11 cellular contexts compared by ENCODE assay signal in genomic region chr6:18501313-18502013, GRCh38.
DNase-seq lines count a peak whose midpoint lies in the region; TF ChIP-seq lines count a peak whose summit lies in the region.
"Had no signal": no experiment of that assay in that cellular context is flagged by ENCODE, and none has a peak within 500 bp of the region (broad histone marks: within the 10 kb centered on the region; RNA-seq: fewer than 3 reads in every experiment).

No MANE protein-coding gene starts in this region.

- H3K27ac ChIP-seq in GM23248: no peak overlapping the region
- H3K27ac ChIP-seq in ascending aorta: no peak overlapping the region
- H3K27ac ChIP-seq: SK-N-MC had no signal

- H3K4me3 ChIP-seq in GM23248: no peak overlapping the region
- H3K4me3 ChIP-seq in ascending aorta: no peak overlapping the region
- H3K4me3 ChIP-seq: SK-N-MC had no signal

- WGBS in GM23248 (ENCODE audit: low coverage in 1 of 2, low lambda C conversion rate in 2 of 2, missing lambda C conversion rate in 2 of 2), 2 experiments: 83 to 84% methylated on average over 10 of the region's 10 CpGs

- no peak overlapping the region for H3K9ac ChIP-seq in GM23248

- peak; percentile 70 for DNase-seq in GM23248
- peak; percentile 44 to 73 for DNase-seq in ascending aorta (ENCODE audit: low spot score in 2 of 2)
- DNase-seq in hippocampal formation (lab: John Stamatoyannopoulos, UW): peak; percentile 12 to 14
- no peak for DNase-seq in occipital lobe (lab: John Stamatoyannopoulos, UW)
- DNase-seq in superior temporal gyrus (ENCODE audit: extremely low spot score): no peak
- DNase-seq in cerebellar cortex (ENCODE audit: low spot score): no peak
- no peak for DNase-seq in DMS53 (lab: John Stamatoyannopoulos, UW)

- no peak overlapping the region; the same call in 1 of the 2 replicates for H2AFZ ChIP-seq in GM23248

- H3K9me3 Mint-ChIP-seq in stimulated activated naive CD8-positive, alpha-beta T cell treated with anti-CD3 and anti-CD28 coated beads, Interleukin-15, Interleukin-2, amounts not matched to agents 100 ng/mL and 50 ng/mL, for 24 hours: no peaks in the 10 kb centered on the region
- H3K9me3 Mint-ChIP-seq: brain, nephron had no signal

- H3K36me3 ChIP-seq in GM23248 (ENCODE audit: low read depth) (no peaks in the 10 kb centered on the region), ascending aorta (no peaks in the 10 kb centered on the region)

- H3K27me3 ChIP-seq in GM23248 (replicated peaks; ENCODE audit: insufficient read depth) (no peaks in the 10 kb centered on the region), ascending aorta (no peaks in the 10 kb centered on the region)

- no peaks in the 10 kb centered on the region for H4K20me1 ChIP-seq in GM23248 (ENCODE audit: insufficient read depth)

- H3K4me1 ChIP-seq in GM23248 (ENCODE audit: insufficient read depth) (peaks cover 3% of the 10 kb centered on the region; the same call in 1 of the 2 replicates), ascending aorta (peaks cover 0 to 2% of the 10 kb centered on the region in 2 donors)

- H3K4me3 Mint-ChIP-seq in stimulated activated naive CD8-positive, alpha-beta T cell treated with anti-CD3 and anti-CD28 coated beads, Interleukin-15, Interleukin-2, amounts not matched to agents 100 ng/mL and 50 ng/mL, for 24 hours: peak overlapping the region; percentile 32
- H3K4me3 Mint-ChIP-seq: brain, nephron had no signal

- H3K4me2 ChIP-seq in GM23248 (ENCODE audit: unreplicated experiment): no peak overlapping the region

- intact Hi-C loops in ascending aorta (cut with DNase I): loop anchor here (5.0 kb wide), 2 partner anchors 69 to 114 kb away; partner anchors contain the start of gene RNF144B

- H3K9me2 ChIP-seq in GM23248 (ENCODE audit: insufficient read depth): no peaks in the 10 kb centered on the region

- in situ Hi-C loops in GM23248 (cut with MboI): loop anchor here (5.0 kb wide), 1 partner anchor 164 kb away; no protein-coding TSS in a partner anchor

- TF ChIP-seq CTCF in ascending aorta (IDR thresholded peaks at IDR 0.05): no peak

- no peaks in the 10 kb centered on the region for H3K79me2 ChIP-seq in GM23248 (ENCODE audit: insufficient read depth)

- peak overlapping the region; percentile 68 for H3K27ac Mint-ChIP-seq in stimulated activated naive CD8-positive, alpha-beta T cell treated with anti-CD3 and anti-CD28 coated beads, Interleukin-15, Interleukin-2, amounts not matched to agents 100 ng/mL and 50 ng/mL, for 24 hours
- H3K27ac Mint-ChIP-seq: brain had no signal

- no peaks in the 10 kb centered on the region for H3K27me3 Mint-ChIP-seq in stimulated activated naive CD8-positive, alpha-beta T cell treated with anti-CD3 and anti-CD28 coated beads, Interleukin-15, Interleukin-2, amounts not matched to agents 100 ng/mL and 50 ng/mL, for 24 hours

- no peaks in the 10 kb centered on the region for H3K36me3 Mint-ChIP-seq in stimulated activated naive CD8-positive, alpha-beta T cell treated with anti-CD3 and anti-CD28 coated beads, Interleukin-15, Interleukin-2, amounts not matched to agents 100 ng/mL and 50 ng/mL, for 24 hours (ENCODE audit: low read depth)
- H3K36me3 Mint-ChIP-seq: brain had no signal

- H3K9me3 ChIP-seq in GM23248 (ENCODE audit: low read depth) (no peaks in the 10 kb centered on the region), ascending aorta (no peaks in the 10 kb centered on the region)

- no peaks in the 10 kb centered on the region for H3F3A ChIP-seq in GM23248 (ENCODE audit: insufficient read depth)

- peaks cover 8% of the 10 kb centered on the region for H3K4me1 Mint-ChIP-seq in stimulated activated naive CD8-positive, alpha-beta T cell treated with anti-CD3 and anti-CD28 coated beads, Interleukin-15, Interleukin-2, amounts not matched to agents 100 ng/mL and 50 ng/mL, for 24 hours (ENCODE audit: low read depth)
- H3K4me1 Mint-ChIP-seq: nephron had no signal

Comparison
In these comparisons a context has a peak if more than half of its experiments do, and no peak if none do; other contexts are left out.
1. DNase-seq: peak in GM23248 (single experiment), ascending aorta (2 of 2) and hippocampal formation (2 of 2); none in occipital lobe (single experiment), superior temporal gyrus (single experiment), cerebellar cortex (single experiment) and DMS53 (single experiment).